1 cellular context compared by ENCODE assay signal in genomic region chr12:118357327-118358007, GRCh38.
TF ChIP-seq lines count a peak whose summit lies in the region.

No MANE protein-coding gene starts in this region.

TF ChIP-seq in HEK293, 187 proteins besides CTCF, POLR2A, EP300 and RAD21 (continued from another document and continues in another):
- TF ChIP-seq ZNF324 (tag by site-specific recombination; IDR thresholded peaks at IDR 0.05) (peak; percentile 33; the same call in 1 of the 2 replicates), ZNF692 (tag by site-specific recombination; IDR thresholded peaks at IDR 0.05) (0 out of 2 replicates have a peak, but pooled peaks have one; percentile 43), BCL6B (tag by site-specific recombination; IDR thresholded peaks at IDR 0.05) (peak; percentile 98), ZNF280C (tag by site-specific recombination; IDR thresholded peaks at IDR 0.05) (no peak), OVOL3 (tag by site-specific recombination; IDR thresholded peaks at IDR 0.05) (0 out of 2 replicates have a peak, but pooled peaks have one; percentile 56), SCRT2 (tag by site-specific recombination; IDR thresholded peaks at IDR 0.05) (peak; percentile 48), ZBTB8A (tag by site-specific recombination; IDR thresholded peaks at IDR 0.05) (0 out of 2 replicates have a peak, but pooled peaks have one; percentile 38), GLIS1 (tag by site-specific recombination; IDR thresholded peaks at IDR 0.05) (peak; percentile 48), ZBTB44 (tag by site-specific recombination; IDR thresholded peaks at IDR 0.05) (peak; percentile 53), ZNF362 (tag by site-specific recombination; IDR thresholded peaks at IDR 0.05) (peak; percentile 61; the same call in 1 of the 2 replicates), GLI2 (tag by site-specific recombination; IDR thresholded peaks at IDR 0.05; ENCODE audit: borderline replicate concordance, low read depth) (peak; percentile 74; the same call in 1 of the 2 replicates), ZBTB26 (tag by site-specific recombination; optimal IDR thresholded peaks at IDR 0.05) (no peak), ZSCAN16 (tag by site-specific recombination; IDR thresholded peaks at IDR 0.05) (no peak), ZNF510 (tag by site-specific recombination; IDR thresholded peaks at IDR 0.05; ENCODE audit: insufficient replicate concordance) (peak; percentile 15), ZBTB17 (tag by site-specific recombination; IDR thresholded peaks at IDR 0.05) (peak; percentile 70), ZNF843 (tag by site-specific recombination; IDR thresholded peaks at IDR 0.05) (peak; percentile 85), YY1 (tag by site-specific recombination; IDR thresholded peaks at IDR 0.05) (peak; percentile 45; the same call in 1 of the 2 replicates), KLF9 (tag by site-specific recombination; IDR thresholded peaks at IDR 0.05; ENCODE audit: low read depth) (peak; percentile 20; the same call in 1 of the 2 replicates), FEZF1 (tag by site-specific recombination; IDR thresholded peaks at IDR 0.05) (peak; percentile 97), ZNF335 (tag by site-specific recombination; conservative IDR thresholded peaks at IDR 0.05) (no peak), ZNF394 (tag by site-specific recombination; IDR thresholded peaks at IDR 0.05; ENCODE audit: borderline replicate concordance) (0 out of 2 replicates have a peak, but pooled peaks have one; percentile 46), ZNF558 (tag by site-specific recombination; IDR thresholded peaks at IDR 0.05) (peak; percentile 33; the same call in 1 of the 2 replicates), ZNF596 (tag by site-specific recombination; IDR thresholded peaks at IDR 0.05) (0 out of 2 replicates have a peak, but pooled peaks have one; percentile 14), ZNF704 (tag by site-specific recombination; IDR thresholded peaks at IDR 0.05) (no peak), ZNF18 (tag by site-specific recombination; IDR thresholded peaks at IDR 0.05) (peak; percentile 85), ZNF37A (tag by site-specific recombination; IDR thresholded peaks at IDR 0.05) (peak; percentile 13; the same call in 1 of the 2 replicates), ZSCAN18 (tag by site-specific recombination; IDR thresholded peaks at IDR 0.05) (no peak), ZNF404 (tag by site-specific recombination; IDR thresholded peaks at IDR 0.05) (no peak), INSM2 (tag by site-specific recombination; IDR thresholded peaks at IDR 0.05) (0 out of 2 replicates have a peak, but pooled peaks have one; percentile 33), ZEB2 (tag by site-specific recombination; IDR thresholded peaks at IDR 0.05) (peak; percentile 65; the same call in 1 of the 2 replicates), ZNF488 (tag by site-specific recombination; IDR thresholded peaks at IDR 0.05) (peak; percentile 34; the same call in 1 of the 2 replicates), KLF10 (tag by site-specific recombination; IDR thresholded peaks at IDR 0.05) (peak; percentile 76), ZNF629 (tag by site-specific recombination; IDR thresholded peaks at IDR 0.05) (peak; percentile 61), ATF2 (tag by site-specific recombination; IDR thresholded peaks at IDR 0.05; ENCODE audit: low read depth) (peak; percentile 58)
